In genomic region chr2:233105930-233106329, GRCh38 we compare ENCODE assay signal across 19 cellular contexts. TPM values are rescaled to one million over a fixed set of nuclear protein-coding genes. Genes with fewer than 3 reads are reported as not detected.
"Had no signal": no experiment of that assay in that cellular context is flagged by ENCODE, and none has a peak within 500 bp of the region (broad histone marks: within the 10 kb centered on the region; RNA-seq: fewer than 3 reads in every experiment).

No MANE protein-coding gene starts in this region.

- H3K9me3 ChIP-seq: lower lobe of right lung, prostate gland, right atrium auricular region, upper lobe of right lung had no signal

- DNase-seq: activated CD4-positive, alpha-beta T cell treated with anti-CD3 and anti-CD28 coated beads, Interleukin-2, amount 50 U/mL, for 1 hour; activated CD8-positive, alpha-beta memory T cell treated with anti-CD3 and anti-CD28 coated beads, Interleukin-2, amount 50 U/mL, for 4 hours; activated gamma-delta T cell; activated T-cell treated with anti-CD3 and anti-CD28 coated beads, Interleukin-2, amount 50 U/mL, for 72 hours; amniotic stem cell; foreskin fibroblast; hypothalamus; lower lobe of right lung; small intestine; stimulated activated CD4-positive, alpha-beta T cell treated with anti-CD3 and anti-CD28 coated beads, Interleukin-15, amount 100 ng/mL, for 24 hours; stimulated activated CD4-positive, alpha-beta T cell treated with anti-CD3 and anti-CD28 coated beads, Interleukin-2, amount 100 ng/mL, for 48 hours; T-helper 9 cell; upper lobe of right lung had no signal

- H3K4me1 Mint-ChIP-seq: mesothelial cell of epicardium had no signal

- H3K4me3 ChIP-seq: cardiac muscle cell, lower lobe of right lung, prostate gland, right atrium auricular region, upper lobe of right lung had no signal

- H3K27me3 ChIP-seq: cardiac muscle cell, right atrium auricular region, upper lobe of right lung had no signal

- H3K4me1 ChIP-seq: prostate gland, right atrium auricular region, upper lobe of right lung had no signal

- H3K27ac ChIP-seq: cardiac muscle cell, lower lobe of right lung, prostate gland, right atrium auricular region, upper lobe of right lung had no signal

- H3K36me3 ChIP-seq: cardiac muscle cell, lower lobe of right lung, prostate gland, right atrium auricular region had no signal

- H3K27ac Mint-ChIP-seq: activated T-cell treated with anti-CD3 and anti-CD28 coated beads, Interleukin-2, amount 50 U/mL, for 72 hours; mesothelial cell of epicardium had no signal

- ATAC-seq: activated naive CD4-positive, alpha-beta T cell treated with anti-CD3 and anti-CD28 coated beads, Interleukin-2, amount 50 U/mL, for 72 hours; activated T-cell treated with anti-CD3 and anti-CD28 coated beads, Interleukin-2, amount 50 U/mL, for 72 hours; lower lobe of right lung; upper lobe of right lung had no signal

- H3K36me3 Mint-ChIP-seq: mesothelial cell of epicardium had no signal

- H3K9me3 Mint-ChIP-seq: activated T-cell treated with anti-CD3 and anti-CD28 coated beads, Interleukin-2, amount 50 U/mL, for 72 hours; mesothelial cell of epicardium had no signal

- H3K4me3 Mint-ChIP-seq: activated T-cell treated with anti-CD3 and anti-CD28 coated beads, Interleukin-2, amount 50 U/mL, for 72 hours; mesothelial cell of epicardium had no signal

RNA-seq across cellular contexts. Expression of gene INPP5D, which starts 45.8 kb away (rescaled TPM):
- polyA plus RNA-seq: neural cell had no signal
